16 cellular contexts compared by ENCODE assay signal in the genomic region with DNA sequence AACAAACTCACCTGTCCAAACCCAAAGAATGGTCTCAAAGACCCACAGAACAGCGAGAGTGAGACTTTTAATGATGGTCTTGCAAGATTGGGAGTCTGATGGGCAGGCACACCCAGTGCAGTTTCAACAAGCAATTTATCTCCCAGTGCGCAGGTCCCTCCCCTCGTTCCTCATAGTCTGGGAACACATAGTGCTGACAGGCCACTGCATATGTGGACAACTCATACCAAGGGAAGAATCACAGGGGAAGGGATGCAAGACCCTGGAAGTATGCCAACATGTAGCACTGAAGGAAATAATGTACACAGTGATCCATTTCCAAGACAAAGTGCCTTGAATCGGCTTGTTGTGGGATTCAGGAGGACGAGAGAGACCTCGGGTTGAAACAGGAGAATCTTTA. TPM values are rescaled to one million over a fixed set of nuclear protein-coding genes. Genes with fewer than 3 reads are reported as not detected.
DNase-seq lines count a peak whose midpoint lies in the region; ATAC-seq and TF ChIP-seq lines count a peak whose summit lies in the region.
"Had no signal": no experiment of that assay in that cellular context is flagged by ENCODE, and none has a peak within 500 bp of the region (broad histone marks: within the 10 kb centered on the region; RNA-seq: fewer than 3 reads in every experiment).

No MANE protein-coding gene starts in this region.

- no peak overlapping the region for H3K9ac ChIP-seq in neuronal stem cell (ENCODE audit: low read depth, low read length, poor library complexity)

- H4K91ac ChIP-seq in neuronal stem cell (ENCODE audit: low read depth, low read length, poor library complexity): no peak overlapping the region

- no peaks in the 10 kb centered on the region for H3K9me2 ChIP-seq in PC-9 (ENCODE audit: insufficient read depth)

- no peaks in the 10 kb centered on the region for H3K79me2 ChIP-seq in PC-9 (ENCODE audit: low read depth)

- H2BK12ac ChIP-seq in neuronal stem cell (ENCODE audit: low read length): no peak overlapping the region

- intact Hi-C loops in PC-9 (cut with micrococcal nuclease; ENCODE audit: unreplicated experiment): no loop called here

- CTCF ChIA-PET in PC-9 (lab: Charles Lee): interaction anchor here (0.6 kb wide), 1 partner anchor 39 kb away, joined by 3 read pairs; no protein-coding TSS in a partner anchor

- ATAC-seq in HG03039 (IDR thresholded peaks at IDR 0.05; ENCODE audit: unreplicated experiment) (no peak), HG03460 (IDR thresholded peaks at IDR 0.05; ENCODE audit: unreplicated experiment) (no peak), GM19397 (IDR thresholded peaks at IDR 0.05; ENCODE audit: unreplicated experiment) (no peak)
- ATAC-seq: activated naive CD4-positive, alpha-beta T cell treated with anti-CD3 and anti-CD28 coated beads, Interleukin-2, amount 50 U/mL, for 72 hours had no signal

- no peak overlapping the region for H3K14ac ChIP-seq in neuronal stem cell (ENCODE audit: low read length)

- H3K36me3 ChIP-seq in PC-9 (ENCODE audit: low read depth) (no peaks in the 10 kb centered on the region), neuronal stem cell (replicated peaks in 1 of 2; ENCODE audit: control insufficient read depth in 2 of 2, insufficient read depth in 2 of 2, low read length in 2 of 2) (no peaks in the 10 kb centered on the region)
- H3K36me3 ChIP-seq: MG63 had no signal

- peaks cover 31% of the 10 kb centered on the region for H3F3A ChIP-seq in PC-9 (ENCODE audit: insufficient read depth, low read depth)

- no peak overlapping the region for H4K8ac ChIP-seq in neuronal stem cell (ENCODE audit: low read depth, low read length)

- no peak overlapping the region for H3K4me3 ChIP-seq in PC-9
- H3K4me3 ChIP-seq in fibroblast of pulmonary artery (replicated peaks; ENCODE audit: low read depth, low read length): no peak overlapping the region
- no peak overlapping the region for H3K4me3 ChIP-seq in neuronal stem cell (ENCODE audit: low read length in 2 of 2)
- H3K4me3 ChIP-seq: MG63 had no signal

- POLR2A ChIA-PET in PC-9 (lab: Charles Lee; ENCODE audit: unreplicated experiment): no interaction called here

- DNase-seq in EL (peak; percentile 29), PC-9 (no peak), fibroblast of pulmonary artery (ENCODE audit: low read depth) (peak; percentile 63), neuronal stem cell (ENCODE audit: low spot score) (no peak), HuH-7 (ENCODE audit: low spot score) (no peak)
- DNase-seq: kidney glomerular epithelial cell; MG63; NCI-H2029; NCI-H748 treated with DMSO at 0.1 percent for 48 hours; SHP77 treated with DMSO at 0.1 percent for 48 hours; stimulated activated CD8-positive, alpha-beta memory T cell treated with anti-CD3 and anti-CD28 coated beads, Interleukin-4, amount 100 ng/mL, for 48 hours; trophoblast cell had no signal

- H3K9me3 ChIP-seq in PC-9 (ENCODE audit: insufficient read depth, low read depth) (no peaks in the 10 kb centered on the region), neuronal stem cell (replicated peaks in 1 of 2; ENCODE audit: control insufficient read depth in 2 of 2, insufficient read depth in 1 of 2, low read depth in 1 of 2, low read length in 2 of 2) (peaks cover 0 to 2% of the 10 kb centered on the region in 2 donors)
- H3K9me3 ChIP-seq: MG63 had no signal

- H3K4ac ChIP-seq in neuronal stem cell (ENCODE audit: low read length): no peak overlapping the region

- H3K27ac ChIP-seq in PC-9 (peak overlapping the region; percentile 86), neuronal stem cell (replicated peaks; ENCODE audit: low read length) (no peak overlapping the region)

- no peak overlapping the region for H3K18ac ChIP-seq in neuronal stem cell (ENCODE audit: low read length)

- BruUV-seq in PC-9 (replicated peaks; lab: Mats Ljungman, UMichigan): no TSS peak

- H3K27me3 ChIP-seq in PC-9 (ENCODE audit: insufficient read depth, low read depth): no peaks in the 10 kb centered on the region
- peaks cover 0 to 4% (median 0%) of the 10 kb centered on the region in 3 experiments for H3K27me3 ChIP-seq in neuronal stem cell (ENCODE audit: control insufficient read depth in 3 of 3, insufficient read depth in 3 of 3, low read depth in 1 of 3, low read length in 3 of 3)
- H3K27me3 ChIP-seq: MG63 had no signal

- no peaks in the 10 kb centered on the region for H3K79me1 ChIP-seq in neuronal stem cell (ENCODE audit: low read depth, low read length)

- H2AFZ ChIP-seq in PC-9 (no peak overlapping the region), neuronal stem cell (ENCODE audit: low read length) (peak overlapping the region; percentile 34)

- no peak overlapping the region for H2AK5ac ChIP-seq in neuronal stem cell (ENCODE audit: low read depth, low read length)

- H4K20me1 ChIP-seq in PC-9 (ENCODE audit: insufficient read depth): no peaks in the 10 kb centered on the region

- H2BK120ac ChIP-seq in neuronal stem cell (ENCODE audit: low read depth, low read length): no peak overlapping the region

- H2BK5ac ChIP-seq in neuronal stem cell (ENCODE audit: low read length): no peak overlapping the region

- no peak overlapping the region for H3K23ac ChIP-seq in neuronal stem cell (ENCODE audit: low read depth, low read length, poor library complexity)

- H3K4me1 ChIP-seq in PC-9 (replicated peaks; ENCODE audit: insufficient read depth) (peaks cover 46% of the 10 kb centered on the region), neuronal stem cell (ENCODE audit: control insufficient read depth in 2 of 2, insufficient read depth in 1 of 2, low read depth in 1 of 2, low read length in 2 of 2) (no peaks in the 10 kb centered on the region)

- H3K4me2 ChIP-seq in PC-9 (peak overlapping the region; percentile 77), neuronal stem cell (ENCODE audit: insufficient read depth, low read length, poor library complexity, severe bottlenecking) (no peak overlapping the region)

- TF ChIP-seq CTCF in PC-9 (conservative IDR thresholded peaks at IDR 0.05) (no peak), fibroblast of pulmonary artery (IDR thresholded peaks at IDR 0.05; ENCODE audit: low read length, missing control alignments) (no peak)

- no peak overlapping the region for H2BK15ac ChIP-seq in neuronal stem cell (ENCODE audit: low read length)

- no CpG with 5 or more reads among the region's 6 CpGs for WGBS in neuronal stem cell (ENCODE audit: extremely low coverage in 2 of 2, insufficient read length in 2 of 2, insufficient replicate concordance in 1 of 2), 2 donors

RNA-seq across cellular contexts. Expression of a gene that starts 25.0 kb away (rescaled TPM):
- total RNA-seq in PC-9 (2021): 25.5 and 26.2 TPM in 2 replicates
- not detected for polyA plus RNA-seq in neuronal stem cell (2013, experiment 1 of 2)
- not detected for polyA plus RNA-seq in neuronal stem cell (2013, experiment 2 of 2)
- total RNA-seq: activated naive CD4-positive, alpha-beta T cell treated with anti-CD3 and anti-CD28 coated beads, Interleukin-2, amount 50 U/mL, for 72 hours had no signal

RNA-seq across cellular contexts. Expression of a gene that starts 29.5 kb away (rescaled TPM):
- total RNA-seq in PC-9 (2021): 52.4 and 59.7 TPM in 2 replicates
- polyA plus RNA-seq in neuronal stem cell (2013, experiment 1 of 2): 32.7 TPM
- polyA plus RNA-seq in neuronal stem cell (2013, experiment 2 of 2): 33.3 TPM

Comparison
In these comparisons a context has a peak if more than half of its experiments do, and no peak if none do; other contexts are left out.
1. DNase-seq: peak in EL (single experiment) and fibroblast of pulmonary artery (single experiment); none in PC-9 (0 of 2), neuronal stem cell (single experiment) and HuH-7 (single experiment).